In genomic region chr10:72335394-72336258, GRCh38 we compare ENCODE assay signal across 8 cellular contexts. TPM values are rescaled to one million over a fixed set of nuclear protein-coding genes. Genes with fewer than 3 reads are reported as not detected.
DNase-seq lines count a peak whose midpoint lies in the region; ATAC-seq and TF ChIP-seq lines count a peak whose summit lies in the region.

No MANE protein-coding gene starts in this region.

- peak in 4 of 10 experiments; percentile 29 to 46 (median 39) for DNase-seq in CD4-positive, alpha-beta T cell
- peak; percentile 77 to 78 for DNase-seq in activated T-cell treated with anti-CD3 and anti-CD28 coated beads, Interleukin-2, amount 50 U/mL, for 48 hours
- DNase-seq in heart right ventricle: peak; percentile 74 to 80
- DNase-seq in stimulated activated CD8-positive, alpha-beta memory T cell treated with anti-CD3 and anti-CD28 coated beads, Interleukin-4, amount 100 ng/mL, for 48 hours: peak; percentile 76
- DNase-seq in PC-3: no peak
- DNase-seq in CD1c-positive myeloid dendritic cell (ENCODE audit: extremely low spot score): no peak

- H2AFZ ChIP-seq in PC-3 (ENCODE audit: low read length): no peak overlapping the region

- no TSS peak for BruUV-seq in PC-3 (replicated peaks; lab: Mats Ljungman, UMichigan)

- no peak for TF ChIP-seq CTCF in CD4-positive, alpha-beta T cell (IDR thresholded peaks at IDR 0.05)
- TF ChIP-seq CTCF in heart right ventricle (IDR thresholded peaks at IDR 0.05) (peak in 3 of 9 donors; percentile 27 to 51 (median 35)), PC-3 (conservative IDR thresholded peaks at IDR 0.05; ENCODE audit: low read depth, low read length) (no peak)

- intact Hi-C loops in CD4-positive, alpha-beta T cell (cut with DNase I, micrococcal nuclease): loop anchor here (1.0 to 10.0 kb wide), 11 partner anchors 15 to 1021 kb away; partner anchors contain the start of gene SLC29A3 (in 1 of the 2)
- intact Hi-C loops in heart right ventricle (cut with DNase I): loop anchor here in 9 of 10 donors (2.0 to 10.0 kb wide), 16 partner anchors 61 to 438 kb away; partner anchors contain the start of genes CHST3 (in 4 of the 9), ANAPC16 (in 2 of the 9), ASCC1 (in 2 of the 9) and DDIT4 (in 1 of the 9)
- intact Hi-C loops in PC-3 (cut with micrococcal nuclease): no loop called here

- H3K79me2 ChIP-seq in PC-3 (ENCODE audit: low read length): no peaks in the 10 kb centered on the region

- no peaks in the 10 kb centered on the region for H3K9me3 Mint-ChIP-seq in CD4-positive, alpha-beta T cell

- WGBS in heart right ventricle, 2 donors: 40 to 42% methylated on average over 20 of the region's 20 CpGs

- H3K4me1 Mint-ChIP-seq in CD4-positive, alpha-beta T cell (ENCODE audit: low read depth): peaks cover 78% of the 10 kb centered on the region

- H3K4me3 ChIP-seq in heart right ventricle (peak overlapping the region in 1 of 10 donors; percentile 22), PC-3 (ENCODE audit: low read length) (no peak overlapping the region)

- H3K9me2 ChIP-seq in PC-3 (replicated peaks; ENCODE audit: low read length): no peaks in the 10 kb centered on the region

- H3K27me3 ChIP-seq in CD4-positive, alpha-beta T cell (ENCODE audit: control insufficient read depth, insufficient read depth, low read length): no peaks in the 10 kb centered on the region
- no peaks in the 10 kb centered on the region for H3K27me3 ChIP-seq in heart right ventricle
- no peaks in the 10 kb centered on the region for H3K27me3 ChIP-seq in PC-3 (ENCODE audit: low read length)

- H3K9ac ChIP-seq in PC-3 (ENCODE audit: low read length): no peak overlapping the region

- peaks cover 45 to 78% (median 69%) of the 10 kb centered on the region in 9 donors for H3K4me1 ChIP-seq in heart right ventricle
- peaks cover 15% of the 10 kb centered on the region for H3K4me1 ChIP-seq in PC-3 (ENCODE audit: insufficient read depth, low read length)

- H3K36me3 ChIP-seq in heart right ventricle (peaks cover 0 to 65% (median 27%) of the 10 kb centered on the region in 9 donors), PC-3 (ENCODE audit: low read depth, low read length) (peaks cover 10% of the 10 kb centered on the region; the same call in 1 of the 2 replicates)

- no peaks in the 10 kb centered on the region for H4K20me1 ChIP-seq in PC-3 (ENCODE audit: low read length)

- H3K27ac ChIP-seq in CD4-positive, alpha-beta T cell (ENCODE audit: low read depth, low read length): peak overlapping the region; percentile 90
- peak overlapping the region; percentile 83 to 97 (median 90) for H3K27ac ChIP-seq in heart right ventricle
- no peak overlapping the region for H3K27ac ChIP-seq in PC-3 (ENCODE audit: low read length)

- no peaks in the 10 kb centered on the region for H3K9me3 ChIP-seq in CD4-positive, alpha-beta T cell (ENCODE audit: control insufficient read depth, low read length)
- H3K9me3 ChIP-seq in heart right ventricle (no peaks in the 10 kb centered on the region), PC-3 (ENCODE audit: low read length) (no peaks in the 10 kb centered on the region)

- no peaks in the 10 kb centered on the region for H3K27me3 Mint-ChIP-seq in CD4-positive, alpha-beta T cell

- no peaks in the 10 kb centered on the region for H3F3A ChIP-seq in PC-3 (ENCODE audit: low read length, unreplicated experiment)

- peak overlapping the region; percentile 65 for H3K4me3 Mint-ChIP-seq in CD4-positive, alpha-beta T cell

- POLR2A ChIA-PET in CD4-positive, alpha-beta T cell (lab: Charles Lee): interaction anchor here (0.7 to 5.3 kb wide), 15 partner anchors 10 to 259 kb away, joined by 3 to 38 read pairs (median 5); partner anchors contain the start of genes ANAPC16, ASCC1, DDIT4 and SPOCK2
- POLR2A ChIA-PET in PC-3 (lab: Charles Lee; ENCODE audit: unreplicated experiment): no interaction called here

- peaks cover 27% of the 10 kb centered on the region for H3K36me3 Mint-ChIP-seq in CD4-positive, alpha-beta T cell (ENCODE audit: low read depth)

- CTCF ChIA-PET in CD4-positive, alpha-beta T cell (lab: Charles Lee): interaction anchor here (0.8 to 5.9 kb wide), 10 partner anchors 16 to 287 kb away, joined by 3 to 54 read pairs (median 6); partner anchors contain the start of gene DDIT4
- CTCF ChIA-PET in PC-3 (lab: Charles Lee): no interaction called here

- peak; percentile 13 for ATAC-seq in CD4-positive, alpha-beta T cell (ENCODE audit: poor library complexity)
- ATAC-seq in GM19463 (IDR thresholded peaks at IDR 0.05; ENCODE audit: unreplicated experiment) (peak; percentile 28), HG03565 (IDR thresholded peaks at IDR 0.05; ENCODE audit: unreplicated experiment) (peak; percentile 14), heart right ventricle (peak; percentile 39 to 67 (median 60)), PC-3 (no peak)

- no peak overlapping the region for H3K4me2 ChIP-seq in PC-3 (ENCODE audit: low read length)

- H3K27ac Mint-ChIP-seq in CD4-positive, alpha-beta T cell: peak overlapping the region; percentile 94

RNA-seq across cellular contexts. Expression of gene DNAJB12, which starts 19.1 kb away (rescaled TPM):
- total RNA-seq in CD4-positive, alpha-beta T cell: 10 to 100 TPM; 25.2 to 27.0 TPM
- total RNA-seq in heart right ventricle (10 to 100 TPM; 24.4 to 32.8 (median 28.9) TPM), PC-3 (2014; rRNA removed) (25.7 and 30.9 TPM in 2 replicates)
- polyA plus RNA-seq in heart right ventricle: 10 to 100 TPM; 22.6 to 27.5 TPM

Comparison
In these comparisons a context has a peak if more than half of its experiments do, and no peak if none do; other contexts are left out.
1. DNase-seq: peak in activated T-cell treated with anti-CD3 and anti-CD28 coated beads, Interleukin-2, amount 50 U/mL, for 48 hours (2 of 2), heart right ventricle (2 of 2) and stimulated activated CD8-positive, alpha-beta memory T cell treated with anti-CD3 and anti-CD28 coated beads, Interleukin-4, amount 100 ng/mL, for 48 hours (single experiment); none in PC-3 (single experiment) and CD1c-positive myeloid dendritic cell (single experiment).